26 cellular contexts compared by ENCODE assay signal in the genomic region with DNA sequence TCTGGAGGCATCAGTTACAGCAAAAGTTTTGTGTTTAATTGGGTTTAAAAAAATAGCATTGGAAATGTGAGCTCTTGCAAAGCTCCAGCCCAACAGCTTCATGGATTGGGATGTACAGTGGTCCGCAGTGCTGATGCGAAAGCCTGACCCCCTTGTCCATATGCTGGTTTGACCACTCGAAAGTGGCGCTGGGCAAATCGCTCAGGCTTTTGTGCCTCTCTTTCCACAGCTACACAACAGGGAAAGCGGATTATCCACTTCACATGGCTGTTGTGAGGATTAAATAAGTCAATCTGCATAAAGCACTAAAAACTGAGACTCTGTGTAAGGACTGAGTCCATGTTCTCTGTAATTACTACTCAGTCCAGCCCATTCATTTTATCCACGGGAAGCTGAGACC. TPM values are rescaled to one million over a fixed set of nuclear protein-coding genes. Genes with fewer than 3 reads are reported as not detected.
DNase-seq lines count a peak whose midpoint lies in the region; ATAC-seq, FAIRE-seq and TF ChIP-seq lines count a peak whose summit lies in the region.
"Had no signal": no experiment of that assay in that cellular context is flagged by ENCODE, and none has a peak within 500 bp of the region (broad histone marks: within the 10 kb centered on the region; RNA-seq: fewer than 3 reads in every experiment).

No MANE protein-coding gene starts in this region.

- POLR2A ChIA-PET in HepG2 (lab: Yijun Ruan, JAX) = interaction anchor here (1.3 to 2.3 kb wide), 3 partner anchors 14 to 29 kb away, joined by 3 to 22 read pairs (median 10); no protein-coding TSS in a partner anchor

- peaks cover 19% of the 10 kb centered on the region for H3F3A ChIP-seq in neural progenitor cell (ENCODE audit: low read depth)

- peak overlapping the region; percentile 55 for H3K4me2 ChIP-seq in HepG2 (ENCODE audit: low read depth, low read length)
- H3K4me2 ChIP-seq in neural progenitor cell = peak overlapping the region; percentile 3
- H3K4me2 ChIP-seq: BLaER1 treated with 17β-estradiol and CSF1 and Interleukin-3, amounts not matched to agents 10 nM and 100 nM; PC-9 had no signal

- no peak for TF ChIP-seq RAD21 in HepG2 (CRISPR knock-in tag; IDR thresholded peaks at IDR 0.05)

- H3K9ac ChIP-seq in HepG2 (ENCODE audit: insufficient read depth, low read depth, low read length) (peak overlapping the region; percentile 44; the same call in 1 of the 2 replicates), neural progenitor cell (no peak overlapping the region)
- H3K9ac ChIP-seq: BLaER1 treated with 17β-estradiol and CSF1 and Interleukin-3, amounts not matched to agents 10 nM and 100 nM had no signal

- DNase-seq in HepG2 (ENCODE audit: low spot score) = no peak
- DNase-seq in right lobe of liver = no peak
- no peak for DNase-seq in neural progenitor cell (ENCODE audit: low spot score)
- no peak for DNase-seq in CD14-positive monocyte (ENCODE audit: low spot score)
- DNase-seq in esophagus squamous epithelium (lab: John Stamatoyannopoulos, UW) = no peak
- no peak for DNase-seq in DMS153 (lab: John Stamatoyannopoulos, UW)
- DNase-seq: Caco-2; CD8-positive, alpha-beta T cell; DMS79; EL; GDM1; NCI-H1048; NCI-H1417 treated with DMSO at 0.1 percent for 48 hours; NCI-H1694 treated with DMSO at 0.1 percent for 48 hours; NCI-H2081 treated with DMSO at 0.1 percent for 48 hours; NCI-H2171; NCI-H226; NCI-H774; PC-9; Right ventricle myocardium superior had no signal

- no peak for TF ChIP-seq CTCF in HepG2 (CRISPR knock-in tag; IDR thresholded peaks at IDR 0.05)
- no peak for TF ChIP-seq CTCF in right lobe of liver (IDR thresholded peaks at IDR 0.05)
- TF ChIP-seq CTCF in neural progenitor cell (IDR thresholded peaks at IDR 0.05) = no peak
- TF ChIP-seq CTCF in CD14-positive monocyte (IDR thresholded peaks at IDR 0.05) = no peak
- TF ChIP-seq CTCF in esophagus squamous epithelium (IDR thresholded peaks at IDR 0.05) = no peak

- H3K4me3 Mint-ChIP-seq in neural progenitor cell (peak overlapping the region; percentile 75), CD14-positive monocyte (no peak overlapping the region)
- H3K4me3 Mint-ChIP-seq: CD8-positive, alpha-beta T cell had no signal

- intact Hi-C loops in HepG2 (cut with micrococcal nuclease; ENCODE audit: unreplicated experiment) = loop anchor here (5.0 kb wide), 1 partner anchor 58 kb away; a partner anchor contains a TSS
- intact Hi-C loops in right lobe of liver (cut with DNase I) = no loop called here
- intact Hi-C loops in CD14-positive monocyte (cut with micrococcal nuclease) = no loop called here
- intact Hi-C loops in esophagus squamous epithelium (cut with DNase I) = no loop called here

- H4K20me1 ChIP-seq in HepG2 (ENCODE audit: insufficient read depth, low read length) (no peaks in the 10 kb centered on the region), neural progenitor cell (ENCODE audit: low read depth) (peaks cover 10% of the 10 kb centered on the region)
- H4K20me1 ChIP-seq: BLaER1 treated with 17β-estradiol and CSF1 and Interleukin-3, amounts not matched to agents 10 nM and 100 nM had no signal

- CTCF ChIA-PET in HepG2 (lab: Yijun Ruan, JAX; ENCODE audit: low intra/inter-chr PET ratio, low total read pairs) = no interaction called here

- peak overlapping the region; percentile 98 for H3K27ac Mint-ChIP-seq in neural progenitor cell
- H3K27ac Mint-ChIP-seq in CD14-positive monocyte = no peak overlapping the region
- H3K27ac Mint-ChIP-seq: CD8-positive, alpha-beta T cell had no signal

- ATAC-seq in HepG2 (no peak), right lobe of liver (no peak)
- ATAC-seq: CD8-positive, alpha-beta T cell; GM12878; HCT116 had no signal

- H3K4me1 ChIP-seq in HepG2 (ENCODE audit: insufficient read depth, low read length) (peaks cover 63% of the 10 kb centered on the region), right lobe of liver (no peaks in the 10 kb centered on the region), mesodermal cell (ENCODE audit: control insufficient read depth, insufficient read depth, low read length, poor library complexity, severe bottlenecking) (peaks cover 28% of the 10 kb centered on the region), neural progenitor cell (peaks cover 33% of the 10 kb centered on the region), esophagus squamous epithelium (no peaks in the 10 kb centered on the region)
- H3K4me1 ChIP-seq: BLaER1 treated with 17β-estradiol and CSF1 and Interleukin-3, amounts not matched to agents 10 nM and 100 nM; Caco-2 had no signal

- 93% methylated on average over 7 of the region's 7 CpGs for WGBS in HepG2 (ENCODE audit: low lambda C conversion rate)
- 71% methylated on average over 1 of the region's 7 CpGs for WGBS in right lobe of liver (ENCODE audit: insufficient coverage, low coverage, low lambda C conversion rate, missing lambda C conversion rate)
- 98% methylated on average over 6 of the region's 7 CpGs for WGBS in mesodermal cell (ENCODE audit: insufficient coverage in 2 of 2), 2 experiments
- WGBS in esophagus squamous epithelium, 2 donors = 89 to 92% methylated on average over 6 to 7 of the region's 7 CpGs

- H3K36me3 Mint-ChIP-seq in neural progenitor cell = peaks cover 22% of the 10 kb centered on the region
- no peaks in the 10 kb centered on the region for H3K36me3 Mint-ChIP-seq in CD14-positive monocyte
- H3K36me3 Mint-ChIP-seq: CD8-positive, alpha-beta T cell had no signal

- FAIRE-seq in HepG2 (lab: Jason Lieb, UNC) = no peak
- FAIRE-seq: A204.1, GM12878 had no signal

- H3K27me3 Mint-ChIP-seq in neural progenitor cell (ENCODE audit: insufficient read depth, low read depth) (peaks cover 6% of the 10 kb centered on the region), CD14-positive monocyte (ENCODE audit: low read depth in 3 of 3) (peaks cover 2 to 6% (median 3%) of the 10 kb centered on the region in 3 donors)

- in situ Hi-C loops in HepG2 (cut with HindIII; ENCODE audit: extremely low pct_ligation_motif_present, low pct_unique_long_range_greater_than_20kb) = no loop called here

- H3K4me3 ChIP-seq in HepG2 (replicated peaks in 1 of 3; ENCODE audit: insufficient read depth in 1 of 3, low read depth in 2 of 3, low read length in 3 of 3) (peak overlapping the region in 1 of 3 experiments; percentile 6; a peak in 1 of 6 replicates), right lobe of liver (no peak overlapping the region), mesodermal cell (ENCODE audit: extremely low read depth, insufficient read depth, low read length, poor library complexity, severe bottlenecking) (no peak overlapping the region), neural progenitor cell (no peak overlapping the region), esophagus squamous epithelium (no peak overlapping the region)
- H3K4me3 ChIP-seq: BLaER1 treated with 17β-estradiol and CSF1 and Interleukin-3, amounts not matched to agents 10 nM and 100 nM; GM12878; PC-9 had no signal

- TF ChIP-seq POLR2A in HepG2 (IDR thresholded peaks at IDR 0.05; ENCODE audit: insufficient read depth in 1 of 2, low read depth in 2 of 2, low read length in 2 of 2) (no peak), right lobe of liver (IDR thresholded peaks at IDR 0.05) (no peak), esophagus squamous epithelium (IDR thresholded peaks at IDR 0.05) (no peak)

- H3K27me3 ChIP-seq in HepG2 (ENCODE audit: control insufficient read depth in 1 of 2, insufficient read depth in 2 of 2, low read length in 2 of 2) = no peaks in the 10 kb centered on the region
- H3K27me3 ChIP-seq in right lobe of liver = no peaks in the 10 kb centered on the region
- no peaks in the 10 kb centered on the region for H3K27me3 ChIP-seq in neural progenitor cell
- peaks cover 0 to 8% (median 0%) of the 10 kb centered on the region in 4 donors for H3K27me3 ChIP-seq in esophagus squamous epithelium
- H3K27me3 ChIP-seq: BLaER1 treated with 17β-estradiol and CSF1 and Interleukin-3, amounts not matched to agents 10 nM and 100 nM had no signal

- H3K9me3 Mint-ChIP-seq in neural progenitor cell (peaks cover 10% of the 10 kb centered on the region), CD14-positive monocyte (peaks cover 2 to 18% (median 7%) of the 10 kb centered on the region in 7 donors)

- H2AFZ ChIP-seq in HepG2 (ENCODE audit: low read length) (no peak overlapping the region), neural progenitor cell (replicated peaks) (no peak overlapping the region)
- H2AFZ ChIP-seq: PC-9 had no signal

- H3K79me2 ChIP-seq in HepG2 (ENCODE audit: insufficient read depth, low read length) (peaks cover 2% of the 10 kb centered on the region), neural progenitor cell (ENCODE audit: low read depth) (no peaks in the 10 kb centered on the region)

- BruUV-seq in HepG2 (replicated peaks; lab: Mats Ljungman, UMichigan) = no TSS peak

- H3K9me3 ChIP-seq in HepG2 (ENCODE audit: low read length) = no peaks in the 10 kb centered on the region
- no peaks in the 10 kb centered on the region for H3K9me3 ChIP-seq in right lobe of liver
- H3K9me3 ChIP-seq in mesodermal cell (ENCODE audit: control insufficient read depth, low read length) = peaks cover 6% of the 10 kb centered on the region
- no peaks in the 10 kb centered on the region for H3K9me3 ChIP-seq in neural progenitor cell (ENCODE audit: low read depth)
- H3K9me3 ChIP-seq in esophagus squamous epithelium = no peaks in the 10 kb centered on the region

- H3K4me1 Mint-ChIP-seq in neural progenitor cell (peaks cover 63% of the 10 kb centered on the region), CD14-positive monocyte (no peaks in the 10 kb centered on the region)

- H3K36me3 ChIP-seq in HepG2 (replicated peaks in 1 of 2; ENCODE audit: control insufficient read depth in 1 of 2, insufficient read depth in 2 of 2, low read length in 2 of 2) = peaks cover 0 to 3% of the 10 kb centered on the region in 2 experiments; a peak in 2 of 5 replicates
- H3K36me3 ChIP-seq in right lobe of liver = no peaks in the 10 kb centered on the region
- H3K36me3 ChIP-seq in mesodermal cell (ENCODE audit: control insufficient read depth, insufficient read depth, low read length) = peaks cover 9% of the 10 kb centered on the region
- no peaks in the 10 kb centered on the region for H3K36me3 ChIP-seq in neural progenitor cell
- H3K36me3 ChIP-seq in esophagus squamous epithelium = no peaks in the 10 kb centered on the region

- TF ChIP-seq EP300 in HepG2 (IDR thresholded peaks at IDR 0.05; ENCODE audit: low read depth in 2 of 2, low read length in 2 of 2) (no peak), HepG2 (CRISPR knock-in tag; IDR thresholded peaks at IDR 0.05; ENCODE audit: borderline replicate concordance) (no peak)

- H3K27ac ChIP-seq in HepG2 (ENCODE audit: extremely low read length, insufficient read depth, low read length) (peak overlapping the region; percentile 77), right lobe of liver (no peak overlapping the region), mesodermal cell (ENCODE audit: low read depth, low read length, severe bottlenecking) (peak overlapping the region; percentile 39), neural progenitor cell (peak overlapping the region; percentile 29), esophagus squamous epithelium (no peak overlapping the region)
- H3K27ac ChIP-seq: BLaER1 treated with 17β-estradiol and CSF1 and Interleukin-3, amounts not matched to agents 10 nM and 100 nM; HL-60; PC-9 had no signal

RNA-seq across cellular contexts. Expression of a gene that starts 57.2 kb away (rescaled TPM):
- 1.9 and 2.5 TPM in 2 replicates for total RNA-seq in HepG2 (2016; rRNA removed; fragmentation: Illumina TruSeq; extraction: Trizol)
- total RNA-seq in HepG2 (2016; cell fraction: cytosol; rRNA removed; fragmentation: Illumina TruSeq; extraction: Trizol; ENCODE audit: low read depth) = 0.53 and 1.1 TPM in 2 replicates
- total RNA-seq in HepG2 (2016; cell fraction: insoluble cytoplasmic fraction; rRNA removed; fragmentation: Illumina TruSeq; extraction: Trizol) = 2.4 and 3.2 TPM in 2 replicates
- total RNA-seq in HepG2 (2016; cell fraction: membrane; rRNA removed; fragmentation: Illumina TruSeq; extraction: Trizol) = 1.1 and 2.0 TPM in 2 replicates
- total RNA-seq in HepG2 (2016; cell fraction: nucleus; rRNA removed; fragmentation: Illumina TruSeq; extraction: Trizol) = 2.6 and 2.9 TPM in 2 replicates
- polyA plus RNA-seq in HepG2 (2011; rRNA removed) = 0.98 and 1.8 TPM in 2 replicates
- 0.74 and 0.87 TPM in 2 replicates for polyA plus RNA-seq in HepG2 (2011; cell fraction: cytosol; rRNA removed)
- polyA plus RNA-seq in HepG2 (2011; cell fraction: nucleus; rRNA removed) = 0.92 and 1.2 TPM in 2 replicates
- 1.2 and 2.5 TPM in 2 replicates for polyA plus RNA-seq in HepG2 (2012)
- polyA plus RNA-seq in HepG2 (2016; cell fraction: cytosol; fragmentation: Illumina TruSeq; extraction: Trizol; ENCODE audit: low read depth) = 0.14 and 0.16 TPM in 2 replicates
- polyA plus RNA-seq in HepG2 (2016; cell fraction: insoluble cytoplasmic fraction; fragmentation: Illumina TruSeq; extraction: Trizol; ENCODE audit: low read depth) = 2.5 and 2.9 TPM in 2 replicates
- 0.32 and 0.48 TPM in 2 replicates for polyA plus RNA-seq in HepG2 (2016; cell fraction: membrane; fragmentation: Illumina TruSeq; extraction: Trizol; ENCODE audit: low read depth)
- 3.0 and 3.4 TPM in 2 replicates for polyA plus RNA-seq in HepG2 (2016; cell fraction: nucleus; fragmentation: Illumina TruSeq; extraction: Trizol; ENCODE audit: insufficient read depth, low read depth)
- polyA minus RNA-seq in HepG2 (2011; rRNA and poly(A)+ RNA removed; ENCODE audit: low replicate concordance) = 0.02 and 2.8 TPM in 2 replicates
- 0.99 and 1.5 TPM in 2 replicates for polyA minus RNA-seq in HepG2 (2011; cell fraction: cytosol; rRNA and poly(A)+ RNA removed)
- polyA minus RNA-seq in HepG2 (2011; cell fraction: nucleus; rRNA and poly(A)+ RNA removed) = 2.0 and 4.5 TPM in 2 replicates
- under 1 TPM; 0.12 to 0.64 (median 0.32) TPM for total RNA-seq in right lobe of liver
- 9.0 TPM for polyA plus RNA-seq in mesodermal cell (2013, experiment 1 of 2)
- polyA plus RNA-seq in mesodermal cell (2013, experiment 2 of 2) = 8.2 TPM
- total RNA-seq in neural progenitor cell (ENCODE audit: low replicate concordance) = 4.7 and 5.7 TPM in 2 replicates
- polyA plus RNA-seq in CD14-positive monocyte = not detected
- total RNA-seq in esophagus squamous epithelium = 1 to 10 TPM in 1 of 4 donors, under 1 TPM in 3; under 0.01 to 2.8 (median 0.42) TPM
- total RNA-seq: CD8-positive, alpha-beta T cell; PC-9 had no signal

Comparison
In these comparisons a context has a peak if more than half of its experiments do, and no peak if none do; other contexts are left out.
1. H3K27ac ChIP-seq: peak in HepG2 (single experiment), mesodermal cell (single experiment) and neural progenitor cell (single experiment); none in right lobe of liver (0 of 3) and esophagus squamous epithelium (0 of 4).